In the genomic region with DNA sequence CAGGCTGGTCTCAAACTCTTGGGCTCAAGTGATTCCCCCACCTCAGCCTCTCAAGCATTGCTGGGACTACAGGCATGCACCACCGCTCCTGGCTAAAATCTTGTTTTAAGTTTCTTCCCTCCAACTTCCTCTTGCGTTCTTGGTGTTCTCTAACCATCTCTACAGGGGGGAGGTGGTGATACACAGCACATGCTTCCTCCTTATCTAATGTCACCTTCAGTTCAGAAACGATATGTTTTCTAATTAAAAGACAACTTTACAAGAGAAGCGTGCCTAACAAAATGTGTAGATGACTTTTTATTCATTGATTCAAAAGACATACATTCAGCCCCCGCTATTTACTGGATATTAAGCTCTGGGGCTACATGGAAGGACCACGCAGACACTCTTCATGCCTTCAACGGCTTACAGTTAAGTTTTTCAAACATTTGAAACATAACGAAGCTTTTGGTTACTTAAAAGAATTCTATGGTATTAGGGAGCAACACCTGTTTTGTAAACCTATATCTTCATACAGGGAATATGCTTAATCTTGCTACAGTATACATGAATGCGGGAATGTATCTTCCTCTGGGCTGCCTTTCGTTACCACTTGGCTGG, we compare ENCODE assay signal across 8 cellular contexts. TPM values are rescaled to one million over a fixed set of nuclear protein-coding genes. Genes with fewer than 3 reads are reported as not detected.
DNase-seq lines count a peak whose midpoint lies in the region; ATAC-seq and TF ChIP-seq lines count a peak whose summit lies in the region.

No MANE protein-coding gene starts in this region.

- H3K9me2 ChIP-seq in MM.1S (replicated peaks; ENCODE audit: insufficient read depth, low read length), result no peaks in the 10 kb centered on the region

- H3K9ac ChIP-seq in MM.1S (ENCODE audit: low read length), result peak overlapping the region; percentile 93

- H3F3A ChIP-seq in MM.1S (ENCODE audit: insufficient read depth, low read length), result peaks cover 10% of the 10 kb centered on the region

- no peaks in the 10 kb centered on the region for H3K27me3 ChIP-seq in MM.1S (replicated peaks; ENCODE audit: insufficient read depth, low read length)

- peak overlapping the region; percentile 74 for H3K4me2 ChIP-seq in MM.1S (ENCODE audit: low read depth, low read length)

- no peaks in the 10 kb centered on the region for H3K9me3 ChIP-seq in MM.1S (replicated peaks; ENCODE audit: insufficient read depth, low read length)

- H3K27ac ChIP-seq in MM.1S (ENCODE audit: low read length), result peak overlapping the region; percentile 81
- H3K27ac ChIP-seq in temporal lobe (ENCODE audit: low read depth, low read length), result peak overlapping the region; percentile 82

- peaks cover 15% of the 10 kb centered on the region for H3K79me2 ChIP-seq in MM.1S (ENCODE audit: low read length)

- in situ Hi-C loops in astrocyte of the spinal cord (cut with HindIII; ENCODE audit: low sequenced_read_pairs), result no loop called here

- H3K4me1 ChIP-seq in MM.1S (ENCODE audit: low read length), result peaks cover 3% of the 10 kb centered on the region; the same call in 1 of the 2 replicates

- H2AFZ ChIP-seq in MM.1S (ENCODE audit: low read length), result peak overlapping the region; percentile 94

- no peak for TF ChIP-seq CTCF in GM12864 (IDR thresholded peaks at IDR 0.05; ENCODE audit: low read depth, low read length, missing control alignments)
- TF ChIP-seq CTCF in MM.1S (IDR thresholded peaks at IDR 0.05; ENCODE audit: low read length), result no peak
- TF ChIP-seq CTCF in astrocyte of the spinal cord (IDR thresholded peaks at IDR 0.05; ENCODE audit: low read depth, low read length), result no peak

- H3K4me3 ChIP-seq in GM12864 (ENCODE audit: low read depth, low read length) (peak overlapping the region; percentile 85), MM.1S (ENCODE audit: low read length) (peak overlapping the region; percentile 86), astrocyte of the spinal cord (ENCODE audit: low read depth, low read length) (peak overlapping the region; percentile 90)

- peak; percentile 62 for ATAC-seq in GM21717 (IDR thresholded peaks at IDR 0.05; ENCODE audit: unreplicated experiment)

- DNase-seq in GM12864 (ENCODE audit: low read depth) (peak; percentile 53), MM.1S (peak; percentile 42), astrocyte of the spinal cord (ENCODE audit: low read depth, low spot score) (peak; percentile 14), kidney tubule cell (ENCODE audit: low spot score) (peak; percentile 17), NCI-H2081 (lab: John Stamatoyannopoulos, UW) (no peak), T1000 (lab: John Stamatoyannopoulos, UW) (no peak)

- H3K36me3 ChIP-seq in MM.1S (replicated peaks; ENCODE audit: insufficient read depth, low read length), result 0 out of 2 replicates have a peak, but pooled peaks cover 9% of the 10 kb centered on the region

- no peaks in the 10 kb centered on the region for H4K20me1 ChIP-seq in MM.1S (ENCODE audit: insufficient read depth, low read length)

RNA-seq across cellular contexts. Expression of a gene that starts 0.9 kb away (rescaled TPM):
- total RNA-seq in temporal lobe, result 30.2 TPM

RNA-seq across cellular contexts. Expression of a gene that starts 49.5 kb away (rescaled TPM):
- 1.5 TPM for total RNA-seq in temporal lobe

RNA-seq across cellular contexts. Expression of a gene that starts 49.8 kb away (rescaled TPM):
- total RNA-seq in temporal lobe, result 28.8 TPM

Comparison
In these comparisons a context has a peak if more than half of its experiments do, and no peak if none do; other contexts are left out.
1. DNase-seq: peak in GM12864 (single experiment), MM.1S (single experiment), astrocyte of the spinal cord (single experiment) and kidney tubule cell (single experiment); none in NCI-H2081 (0 of 2) and T1000 (single experiment).
2. Peak in every context shown above with its lines, with median percentiles within 50 percentile points of each other: H3K4me3 ChIP-seq.